Comparison of ENCODE assay signal across 25 cellular contexts in genomic region chr6:157098999-157099398, GRCh38.
"Had no signal": no experiment of that assay in that cellular context is flagged by ENCODE, and none has a peak within 500 bp of the region (broad histone marks: within the 10 kb centered on the region; RNA-seq: fewer than 3 reads in every experiment).

No MANE protein-coding gene starts in this region.

- DNase-seq: activated CD4-positive, alpha-beta memory T cell treated with anti-CD3 and anti-CD28 coated beads for 36 hours; activated CD4-positive, alpha-beta T cell treated with anti-CD3 and anti-CD28 coated beads, Interleukin-2, amount 10 ng/mL, durations not matched to agents 24 days and 14 days; activated CD4-positive, CD25-positive, alpha-beta regulatory T cell treated with anti-CD3 and anti-CD28 coated beads, Interleukin-2, amount 50 U/mL, for 72 hours; activated CD8-positive, alpha-beta memory T cell treated with anti-CD3 and anti-CD28 coated beads, Interleukin-2, amount 50 U/mL, for 4 hours; activated gamma-delta T cell; activated naive CD4-positive, alpha-beta T cell treated with anti-CD3 and anti-CD28 coated beads, Interleukin-2, amount 50 U/mL, for 16 hours; activated T-cell treated with anti-CD3 and anti-CD28 coated beads, Interleukin-2, amount 50 U/mL, for 1 hour; anterior cingulate cortex; body of pancreas; left cardiac atrium; left ventricle myocardium superior; naive B cell; posterior cingulate gyrus; right cardiac atrium; stimulated activated CD4-positive, alpha-beta T cell treated with anti-CD3 and anti-CD28 coated beads, Interleukin-15, amount 100 ng/mL, for 24 hours; stimulated activated CD4-positive, alpha-beta T cell treated with anti-CD3 and anti-CD28 coated beads, Interleukin-2, amount 100 ng/mL, for 24 hours; stimulated activated naive CD4-positive, alpha-beta T cell; tibial artery had no signal

- H3K27ac ChIP-seq: body of pancreas, coronary artery, gastroesophageal sphincter, hepatocyte, neural progenitor cell, suprapubic skin, tibial artery had no signal

- ATAC-seq: body of pancreas, gastroesophageal sphincter, left ventricle myocardium superior had no signal

- H3K9me3 ChIP-seq: body of pancreas, gastroesophageal sphincter, suprapubic skin, tibial artery had no signal

- H3K36me3 ChIP-seq: cardiac muscle cell, neural progenitor cell, tibial artery had no signal

- H3K27me3 Mint-ChIP-seq: activated CD4-positive, alpha-beta memory T cell treated with anti-CD3 and anti-CD28 coated beads for 36 hours; activated CD4-positive, alpha-beta T cell treated with anti-CD3 and anti-CD28 coated beads, Interleukin-2, amount 10 ng/mL, durations not matched to agents 24 days and 14 days; naive B cell had no signal

- H3K4me3 ChIP-seq: body of pancreas, cardiac muscle cell, coronary artery, gastroesophageal sphincter, hepatocyte, neural progenitor cell, suprapubic skin, tibial artery had no signal

- H3K4me1 ChIP-seq: tibial artery had no signal

- H3K4me3 Mint-ChIP-seq: activated CD4-positive, alpha-beta memory T cell treated with anti-CD3 and anti-CD28 coated beads for 36 hours; neural progenitor cell had no signal

- H3K9me3 Mint-ChIP-seq: activated CD4-positive, alpha-beta memory T cell treated with anti-CD3 and anti-CD28 coated beads for 36 hours; activated CD4-positive, alpha-beta T cell treated with anti-CD3 and anti-CD28 coated beads, Interleukin-2, amount 10 ng/mL, durations not matched to agents 24 days and 14 days; naive B cell; neural progenitor cell; T-helper 2 cell treated with Interferon-gamma antibody and Interleukin-4, amounts not matched to agents 5 μg/mL and 100 μg/mL, for 36 hours had no signal

- H3K27me3 ChIP-seq: body of pancreas, cardiac muscle cell, gastroesophageal sphincter, hepatocyte, neural progenitor cell, suprapubic skin, tibial artery had no signal
